In the genomic region with DNA sequence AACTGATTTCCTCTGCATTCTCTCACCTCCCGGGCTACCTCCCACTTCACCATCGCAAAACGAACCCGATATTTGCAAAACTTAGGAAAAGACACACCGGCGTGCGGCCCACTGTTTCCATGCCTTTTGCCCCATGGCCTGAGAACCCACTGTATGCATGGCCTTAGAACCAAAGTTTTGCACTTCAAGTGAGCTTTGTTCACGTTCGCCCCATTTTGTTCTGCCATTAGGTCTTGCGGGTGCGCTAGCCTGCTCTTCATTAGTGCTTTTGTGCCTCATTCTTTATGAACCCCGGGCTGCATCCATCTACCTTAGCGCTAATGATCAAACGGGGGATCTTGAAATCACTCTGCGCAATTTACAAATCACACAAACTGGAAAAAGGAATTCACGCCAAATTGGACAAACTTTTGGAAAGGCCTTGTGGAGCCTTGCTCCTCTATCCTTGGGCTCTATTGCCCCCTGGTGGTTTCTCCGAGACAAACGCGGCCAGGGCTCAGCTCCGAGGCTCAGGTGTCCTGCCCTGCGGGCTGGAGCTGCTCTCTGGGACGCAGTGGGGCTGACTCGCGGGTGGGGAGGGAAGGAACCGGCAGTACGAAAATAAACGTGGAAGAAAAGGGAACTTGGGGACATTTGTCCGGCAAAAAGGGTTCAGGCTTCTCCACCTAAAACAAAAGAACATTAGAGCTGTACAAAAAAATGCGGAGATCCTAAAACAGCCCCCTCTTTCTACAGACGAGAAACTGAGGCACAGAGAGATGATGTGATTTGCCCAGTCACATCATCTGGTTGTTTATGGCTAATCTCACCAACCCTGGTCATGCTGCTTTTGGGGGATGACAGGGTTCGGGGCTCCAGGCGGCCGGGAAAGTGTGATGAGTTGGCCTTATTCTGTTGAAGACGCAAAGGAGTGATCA, we compare ENCODE assay signal across 8 cellular contexts.
DNase-seq lines count a peak whose midpoint lies in the region; ATAC-seq, FAIRE-seq and TF ChIP-seq lines count a peak whose summit lies in the region.

No MANE protein-coding gene starts in this region.

- peak overlapping the region; percentile 62 to 86 for H3K4me2 ChIP-seq in H1 (ENCODE audit: insufficient read depth in 1 of 2, low read depth in 2 of 2, low read length in 2 of 2)

- no peak overlapping the region for H4K91ac ChIP-seq in H1 (replicated peaks; ENCODE audit: insufficient read length, low read length)

- H4K8ac ChIP-seq in H1 (ENCODE audit: extremely low read depth, insufficient read depth, low read length): no peak overlapping the region; the same call in 1 of the 2 replicates

- no peak overlapping the region for H2BK15ac ChIP-seq in H1 (ENCODE audit: low read length)

- H3K18ac ChIP-seq in H1 (ENCODE audit: extremely low read depth, low read length): 0 out of 2 replicates have a peak overlapping the region, but pooled peaks have one; percentile 43

- TF ChIP-seq POLR2A in H1 (IDR thresholded peaks at IDR 0.05; ENCODE audit: control extremely low read depth in 1 of 2, low read depth in 2 of 2, low read length in 2 of 2): no peak

- 36% methylated on average over 34 of the region's 34 CpGs; no CpG with 5 or more reads in 1 of the 2 experiments for whole genome bisulfite sequencing in H1 (ENCODE audit: extremely low coverage in 1 of 2, insufficient coverage in 1 of 2, insufficient read length in 1 of 2, insufficient replicate concordance in 2 of 2, low coverage in 1 of 2, low lambda C conversion rate in 2 of 2, missing lambda C conversion rate in 1 of 2), 2 experiments

- H3K23me2 ChIP-seq in H1 (ENCODE audit: low read depth, low read length): peaks cover 8% of the 10 kb centered on the region

- H2BK120ac ChIP-seq in H1 (replicated peaks; ENCODE audit: low read depth, low read length): no peak overlapping the region

- no peak overlapping the region for H3K56ac ChIP-seq in H1 (replicated peaks; ENCODE audit: insufficient read length, low read depth, low read length)

- H3K36me3 ChIP-seq in H1 (ENCODE audit: control insufficient read depth in 2 of 4, insufficient read depth in 4 of 4, low read length in 3 of 4): no peaks in the 10 kb centered on the region

- TF ChIP-seq RAD21 in H1 (IDR thresholded peaks at IDR 0.05 in 1 of 2, conservative IDR thresholded peaks at IDR 0.05 in 1 of 2; ENCODE audit: low read depth in 2 of 2, low read length in 2 of 2): peak; percentile 94 to 95

- peak; percentile 26 for DNase-seq in NCI-H2029 (lab: John Stamatoyannopoulos, UW)
- DNase-seq in NCI-H2029 treated with DMSO at 0.1 percent for 48 hours (lab: John Stamatoyannopoulos, UW): no peak
- DNase-seq in NCI-H510A (lab: John Stamatoyannopoulos, UW): peak; percentile 40
- DNase-seq in activated CD4-positive, alpha-beta T cell treated with anti-CD3 and anti-CD28 coated beads, Interleukin-2, amount 50 U/mL, for 4 hours: peak; percentile 37 to 38
- DNase-seq in H1 (ENCODE audit: low read depth in 1 of 2, low spot score in 2 of 2): peak in 1 of 2 experiments; percentile 91
- peak; percentile 95 for DNase-seq in medulla oblongata (ENCODE audit: extremely low spot score)
- peak; percentile 30 for DNase-seq in stimulated activated CD8-positive, alpha-beta memory T cell treated with anti-CD3 and anti-CD28 coated beads, Interleukin-4, amount 100 ng/mL, for 24 hours (ENCODE audit: low read depth)

- no peak overlapping the region for H2BK5ac ChIP-seq in H1 (ENCODE audit: low read depth, low read length)

- peaks cover 16 to 44% (median 32%) of the 10 kb centered on the region in 4 experiments; a peak in 6 of 7 replicates for H3K27me3 ChIP-seq in H1 (replicated peaks in 1 of 4; ENCODE audit: control insufficient read depth in 3 of 4, extremely low read depth in 1 of 4, insufficient read depth in 3 of 4, low read length in 3 of 4)

- no peak overlapping the region for H3K27ac ChIP-seq in H1 (ENCODE audit: low read depth, low read length)

- no peak overlapping the region for H2BK20ac ChIP-seq in H1 (ENCODE audit: low read length)

- H3K79me2 ChIP-seq in H1 (ENCODE audit: control insufficient read depth in 1 of 2, insufficient read depth in 2 of 2, low read length in 2 of 2): no peaks in the 10 kb centered on the region

- no peak overlapping the region for H3K14ac ChIP-seq in H1 (ENCODE audit: insufficient read length)

- no peak overlapping the region for H4K5ac ChIP-seq in H1 (ENCODE audit: insufficient read length, low read depth, low read length)

- TF ChIP-seq CTCF in H1 (IDR thresholded peaks at IDR 0.05; ENCODE audit: control extremely low read depth in 1 of 3, insufficient read depth in 1 of 3, low read depth in 1 of 3, low read length in 3 of 3): peak; percentile 74 to 89 (median 88)

- H2BK12ac ChIP-seq in H1 (ENCODE audit: low read depth, low read length): no peak overlapping the region

- TF ChIP-seq EP300 in H1 (IDR thresholded peaks at IDR 0.05; ENCODE audit: borderline replicate concordance in 1 of 2, low read depth in 2 of 2, low read length in 2 of 2): no peak

- H3K4ac ChIP-seq in H1 (replicated peaks; ENCODE audit: insufficient read length, low read depth, low read length): no peak overlapping the region

- H2AK5ac ChIP-seq in H1 (ENCODE audit: low read depth, low read length): no peak overlapping the region

- no peaks in the 10 kb centered on the region for H3K79me1 ChIP-seq in H1 (ENCODE audit: low read depth, low read length)

- peak; percentile 49 for ATAC-seq in HG03175 (IDR thresholded peaks at IDR 0.05; ENCODE audit: unreplicated experiment)

- H4K20me1 ChIP-seq in H1 (replicated peaks in 1 of 2; ENCODE audit: control insufficient read depth in 1 of 2, insufficient read depth in 2 of 2, low read length in 2 of 2): no peaks in the 10 kb centered on the region

- H3K4me3 ChIP-seq in H1 (ENCODE audit: extremely low read depth in 1 of 4, insufficient read depth in 2 of 4, low read depth in 3 of 4, low read length in 4 of 4): peak overlapping the region; percentile 22 to 68 (median 34)

- H2AFZ ChIP-seq in H1 (ENCODE audit: low read length): peak overlapping the region; percentile 37; the same call in 1 of the 2 replicates

- CTCF ChIA-PET in H1 (lab: Charles Lee; ENCODE audit: partially characterized antibody): interaction anchor here (0.5 to 5.2 kb wide), 36 partner anchors 8 to 568 kb away, joined by 3 to 63 read pairs (median 4); no protein-coding TSS in a partner anchor

- H3K9ac ChIP-seq in H1 (replicated peaks in 1 of 4; ENCODE audit: extremely low read depth in 1 of 4, low read depth in 3 of 4, low read length in 3 of 4): no peak overlapping the region

- POLR2A ChIA-PET in H1 (lab: Charles Lee; ENCODE audit: partially characterized antibody): interaction anchor here (0.5 to 0.6 kb wide), 2 partner anchors 276 to 418 kb away, joined by 3 to 4 read pairs; no protein-coding TSS in a partner anchor

- no peaks in the 10 kb centered on the region for H3K9me3 ChIP-seq in H1 (ENCODE audit: insufficient read depth in 2 of 2, low read depth in 1 of 2, low read length in 1 of 2)

- no peak overlapping the region for H3K23ac ChIP-seq in H1 (ENCODE audit: insufficient read length)

- H3K4me1 ChIP-seq in H1 (replicated peaks in 1 of 4; ENCODE audit: control insufficient read depth in 3 of 4, insufficient read depth in 4 of 4, low read length in 3 of 4): peaks cover 0 to 5% (median 3%) of the 10 kb centered on the region in 4 experiments; a peak in 5 of 7 replicates

- peak; percentile 65 for FAIRE-seq in H1 (lab: Jason Lieb, UNC)

TF ChIP-seq in H1, 55 proteins besides CTCF, POLR2A, EP300 and RAD21 (continues in another document):
- TF ChIP-seq YY1 (IDR thresholded peaks at IDR 0.05; ENCODE audit: low read depth, low read length) (no peak), CBX5 (IDR thresholded peaks at IDR 0.05; ENCODE audit: low read depth, low read length) (no peak), PHF8 (conservative IDR thresholded peaks at IDR 0.05; ENCODE audit: low read depth, low read length) (no peak), CBX8 (IDR thresholded peaks at IDR 0.05; ENCODE audit: borderline replicate concordance, low read depth, low read length) (no peak), SIN3A (conservative IDR thresholded peaks at IDR 0.05 in 1 of 2, IDR thresholded peaks at IDR 0.05 in 1 of 2; ENCODE audit: low read depth in 1 of 2, low read length in 2 of 2) (no peak), SAP30 (IDR thresholded peaks at IDR 0.05; ENCODE audit: insufficient read depth, insufficient replicate concordance, low read length) (no peak), MAFK (IDR thresholded peaks at IDR 0.05; ENCODE audit: low read depth, low read length) (no peak)
- TF ChIP-seq, protein P1, sequence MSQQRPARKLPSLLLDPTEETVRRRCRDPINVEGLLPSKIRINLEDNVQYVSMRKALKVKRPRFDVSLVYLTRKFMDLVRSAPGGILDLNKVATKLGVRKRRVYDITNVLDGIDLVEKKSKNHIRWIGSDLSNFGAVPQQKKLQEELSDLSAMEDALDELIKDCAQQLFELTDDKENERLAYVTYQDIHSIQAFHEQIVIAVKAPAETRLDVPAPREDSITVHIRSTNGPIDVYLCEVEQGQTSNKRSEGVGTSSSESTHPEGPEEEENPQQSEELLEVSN (IDR thresholded peaks at IDR 0.05): 0 out of 2 replicates have a peak, but pooled peaks have one; percentile 7
